Comparison of ENCODE assay signal across 1 cellular context in genomic region chr13:45340422-45341033, GRCh38.
TF ChIP-seq lines count a peak whose summit lies in the region.

No MANE protein-coding gene starts in this region.

TF ChIP-seq in HepG2, 621 proteins besides CTCF, POLR2A, EP300 and RAD21 (continued from another document and continues in another):
- TF ChIP-seq MNT (IDR thresholded peaks at IDR 0.05) (no peak), SP2 (CRISPR knock-in tag; IDR thresholded peaks at IDR 0.05) (no peak), ZBTB3 (CRISPR knock-in tag; IDR thresholded peaks at IDR 0.05; ENCODE audit: borderline replicate concordance, low read depth) (peak; percentile 57; the same call in 1 of the 2 replicates), CREB1 (IDR thresholded peaks at IDR 0.05) (no peak), CREB1 (CRISPR knock-in tag; IDR thresholded peaks at IDR 0.05) (no peak), TEAD3 (CRISPR knock-in tag; optimal IDR thresholded peaks at IDR 0.05; ENCODE audit: borderline replicate concordance) (no peak), EEA1 (CRISPR knock-in tag; IDR thresholded peaks at IDR 0.05; ENCODE audit: borderline replicate concordance) (0 out of 2 replicates have a peak, but pooled peaks have one; percentile 75), ZFY (CRISPR knock-in tag; IDR thresholded peaks at IDR 0.05) (peak; percentile 59), ZNF3 (CRISPR knock-in tag; IDR thresholded peaks at IDR 0.05) (no peak), SCMH1 (CRISPR knock-in tag; IDR thresholded peaks at IDR 0.05; ENCODE audit: borderline replicate concordance) (no peak), ZNF75D (CRISPR knock-in tag; IDR thresholded peaks at IDR 0.05; ENCODE audit: borderline replicate concordance) (no peak), AGO2 (optimal IDR thresholded peaks at IDR 0.05; ENCODE audit: low read depth, low read length) (peak; percentile 98), SNAI1 (CRISPR knock-in tag; IDR thresholded peaks at IDR 0.05; ENCODE audit: borderline replicate concordance) (no peak), MIER3 (CRISPR knock-in tag; IDR thresholded peaks at IDR 0.05; ENCODE audit: borderline replicate concordance) (peak; percentile 33; the same call in 1 of the 2 replicates), SRSF1 (optimal IDR thresholded peaks at IDR 0.05; ENCODE audit: low read depth, low read length) (no peak), STAT5B (CRISPR knock-in tag; IDR thresholded peaks at IDR 0.05) (no peak), GLI4 (CRISPR knock-in tag; IDR thresholded peaks at IDR 0.05; ENCODE audit: borderline replicate concordance) (no peak; the same call in 1 of the 2 replicates), BCL3 (CRISPR knock-in tag; IDR thresholded peaks at IDR 0.05) (peak; percentile 10; the same call in 1 of the 2 replicates), CEBPG (CRISPR knock-in tag; IDR thresholded peaks at IDR 0.05) (peak; percentile 96), JARID2 (CRISPR knock-in tag; IDR thresholded peaks at IDR 0.05; ENCODE audit: insufficient replicate concordance) (no peak), PRPF4 (IDR thresholded peaks at IDR 0.05; ENCODE audit: low read depth, low read length, poor library complexity, severe bottlenecking) (no peak), TAF15 (IDR thresholded peaks at IDR 0.05; ENCODE audit: low read depth, low read length, poor library complexity, severe bottlenecking) (no peak), ZNF782 (CRISPR knock-in tag; IDR thresholded peaks at IDR 0.05; ENCODE audit: borderline replicate concordance) (no peak), RFX3 (CRISPR knock-in tag; IDR thresholded peaks at IDR 0.05) (no peak), ADNP (CRISPR knock-in tag; IDR thresholded peaks at IDR 0.05) (no peak), ZSCAN5A (CRISPR knock-in tag; IDR thresholded peaks at IDR 0.05; ENCODE audit: borderline replicate concordance) (no peak), PCBP1 (IDR thresholded peaks at IDR 0.05; ENCODE audit: borderline replicate concordance, low read depth, low read length) (no peak), HBP1 (CRISPR knock-in tag; IDR thresholded peaks at IDR 0.05; ENCODE audit: low read depth) (no peak), ETV5 (CRISPR knock-in tag; IDR thresholded peaks at IDR 0.05; ENCODE audit: borderline replicate concordance) (peak; percentile 82; the same call in 1 of the 2 replicates), MIXL1 (CRISPR knock-in tag; IDR thresholded peaks at IDR 0.05) (no peak), NR2F2 (IDR thresholded peaks at IDR 0.05; ENCODE audit: borderline replicate concordance, low read depth) (no peak), ZNF510 (CRISPR knock-in tag; IDR thresholded peaks at IDR 0.05; ENCODE audit: low read depth) (0 out of 2 replicates have a peak, but pooled peaks have one; percentile 40), RBM39 (IDR thresholded peaks at IDR 0.05; ENCODE audit: low read depth, low read length, poor library complexity, severe bottlenecking) (no peak), SOX5 (CRISPR knock-in tag; IDR thresholded peaks at IDR 0.05; ENCODE audit: borderline replicate concordance) (peak; percentile 5; the same call in 1 of the 2 replicates), ARID5B (CRISPR knock-in tag; IDR thresholded peaks at IDR 0.05) (peak; percentile 44; the same call in 1 of the 2 replicates), SNAPC2 (CRISPR knock-in tag; IDR thresholded peaks at IDR 0.05) (0 out of 2 replicates have a peak, but pooled peaks have one; percentile 24), TERF1 (CRISPR knock-in tag; IDR thresholded peaks at IDR 0.05) (no peak), MTF2 (CRISPR knock-in tag; IDR thresholded peaks at IDR 0.05; ENCODE audit: borderline replicate concordance) (no peak), ZFP90 (CRISPR knock-in tag; IDR thresholded peaks at IDR 0.05; ENCODE audit: borderline replicate concordance) (no peak), SIN3B (IDR thresholded peaks at IDR 0.05; ENCODE audit: low read length) (no peak), FOXK2 (IDR thresholded peaks at IDR 0.05) (no peak), ZSCAN22 (CRISPR knock-in tag; IDR thresholded peaks at IDR 0.05) (no peak), GATAD2A (CRISPR knock-in tag; IDR thresholded peaks at IDR 0.05) (peak; percentile 27; the same call in 1 of the 2 replicates), RFX5 (IDR thresholded peaks at IDR 0.05; ENCODE audit: low read depth, low read length) (no peak), HHEX (CRISPR knock-in tag; IDR thresholded peaks at IDR 0.05) (no peak), ZNF83 (CRISPR knock-in tag; IDR thresholded peaks at IDR 0.05; ENCODE audit: borderline replicate concordance) (no peak), ZBTB37 (CRISPR knock-in tag; IDR thresholded peaks at IDR 0.05) (no peak), YY1 (IDR thresholded peaks at IDR 0.05; ENCODE audit: insufficient read depth, insufficient replicate concordance, low read depth, low read length) (peak; percentile 29), PHB2 (IDR thresholded peaks at IDR 0.05; ENCODE audit: partially characterized antibody) (no peak), U2AF2 (IDR thresholded peaks at IDR 0.05; ENCODE audit: low read depth, low read length) (0 out of 2 replicates have a peak, but pooled peaks have one; percentile 24), ZBTB7A (CRISPR knock-in tag; IDR thresholded peaks at IDR 0.05) (no peak), CCDC6 (CRISPR knock-in tag; IDR thresholded peaks at IDR 0.05) (peak; percentile 13; the same call in 1 of the 2 replicates), TRAFD1 (CRISPR knock-in tag; IDR thresholded peaks at IDR 0.05; ENCODE audit: borderline replicate concordance) (no peak), ZNF331 (CRISPR knock-in tag; IDR thresholded peaks at IDR 0.05) (no peak), PHF20 (CRISPR knock-in tag; IDR thresholded peaks at IDR 0.05) (no peak), NR2F6 (IDR thresholded peaks at IDR 0.05) (no peak), NR2F6 (CRISPR knock-in tag; IDR thresholded peaks at IDR 0.05) (no peak), ZNF850 (CRISPR knock-in tag; conservative IDR thresholded peaks at IDR 0.05) (no peak), FOXK1 (CRISPR knock-in tag; IDR thresholded peaks at IDR 0.05; ENCODE audit: borderline replicate concordance, low read depth) (peak; percentile 32; the same call in 1 of the 2 replicates), ZNF367 (CRISPR knock-in tag; IDR thresholded peaks at IDR 0.05; ENCODE audit: borderline replicate concordance) (no peak), ZNF350 (CRISPR knock-in tag; IDR thresholded peaks at IDR 0.05; ENCODE audit: borderline replicate concordance, low read depth) (no peak), NCOA1 (CRISPR knock-in tag; IDR thresholded peaks at IDR 0.05) (0 out of 2 replicates have a peak, but pooled peaks have one; percentile 38)
